Comparison of ENCODE assay signal across 16 cellular contexts in genomic region chr13:97974773-97975172, GRCh38. TPM values are rescaled to one million over a fixed set of nuclear protein-coding genes. Genes with fewer than 3 reads are reported as not detected.
A peak's percentile ranks its signal among the peaks of the same experiment; 100 is the strongest.
DNase-seq lines count a peak whose midpoint lies in the region; ATAC-seq, FAIRE-seq and TF ChIP-seq lines count a peak whose summit lies in the region.
"Had no signal": no experiment of that assay in that cellular context is flagged by ENCODE, and none has a peak within 500 bp of the region (broad histone marks: within the 10 kb centered on the region; RNA-seq: fewer than 3 reads in every experiment).

No MANE protein-coding gene starts in this region.

- WGBS in psoas muscle, 3 donors = 52 to 62% (median 56%) methylated on average over 2 of the region's 2 CpGs

- H4K20me1 ChIP-seq in astrocyte (ENCODE audit: insufficient read depth, low read length) (no peaks in the 10 kb centered on the region), MM.1S (ENCODE audit: insufficient read depth, low read length) (peaks cover 11% of the 10 kb centered on the region; the same call in 1 of the 2 replicates)

- H3K4me1 Mint-ChIP-seq in T-helper 1 cell treated with Interleukin-12 subunit alpha and Interleukin-12 subunit beta and Interleukin-4 antibody, amounts not matched to agents 30 μg/mL and 1 μg/mL, for 36 hours (ENCODE audit: low read depth) = peaks cover 22% of the 10 kb centered on the region
- peaks cover 5% of the 10 kb centered on the region for H3K4me1 Mint-ChIP-seq in astrocyte (ENCODE audit: low read depth, unreplicated experiment)
- H3K4me1 Mint-ChIP-seq in naive thymus-derived CD8-positive, alpha-beta T cell = peaks cover 14 to 31% (median 31%) of the 10 kb centered on the region in 4 donors

- H3F3A ChIP-seq in MM.1S (ENCODE audit: insufficient read depth, low read length) = peaks cover 9% of the 10 kb centered on the region

- no peak for DNase-seq in T-helper 1 cell
- peak; percentile 7 for DNase-seq in M059J (ENCODE audit: low read depth)
- DNase-seq in astrocyte (ENCODE audit: low read depth) = no peak
- DNase-seq in naive thymus-derived CD8-positive, alpha-beta T cell = no peak
- DNase-seq in MM.1S = no peak
- DNase-seq in psoas muscle = no peak
- DNase-seq in LoVo (ENCODE audit: low spot score) = no peak
- DNase-seq: heart left ventricle, left ventricle myocardium superior, NCI-H1694, NCI-H748 treated with DMSO at 0.1 percent for 48 hours, upper lobe of left lung had no signal

- H3K79me2 ChIP-seq in astrocyte (ENCODE audit: insufficient read depth, low read length) (peaks cover 32% of the 10 kb centered on the region), MM.1S (ENCODE audit: low read length) (peaks cover 30% of the 10 kb centered on the region)

- H2AFZ ChIP-seq in astrocyte (ENCODE audit: low read depth, low read length) (no peak overlapping the region), MM.1S (ENCODE audit: low read length) (no peak overlapping the region)

- ATAC-seq in naive thymus-derived CD8-positive, alpha-beta T cell = no peak
- ATAC-seq in psoas muscle = no peak
- ATAC-seq: heart left ventricle, left ventricle myocardium superior, Right ventricle myocardium inferior had no signal

- H3K36me3 Mint-ChIP-seq in T-helper 1 cell treated with Interleukin-12 subunit alpha and Interleukin-12 subunit beta and Interleukin-4 antibody, amounts not matched to agents 30 μg/mL and 1 μg/mL, for 36 hours (ENCODE audit: low read depth) = no peaks in the 10 kb centered on the region
- peaks cover 3% of the 10 kb centered on the region for H3K36me3 Mint-ChIP-seq in astrocyte (ENCODE audit: low read depth, unreplicated experiment)
- no peaks in the 10 kb centered on the region for H3K36me3 Mint-ChIP-seq in naive thymus-derived CD8-positive, alpha-beta T cell

- no peaks in the 10 kb centered on the region for H3K36me3 ChIP-seq in astrocyte (ENCODE audit: insufficient read depth, low read length)
- H3K36me3 ChIP-seq in MM.1S (replicated peaks; ENCODE audit: insufficient read depth, low read length) = no peaks in the 10 kb centered on the region
- no peaks in the 10 kb centered on the region for H3K36me3 ChIP-seq in psoas muscle (ENCODE audit: insufficient read depth in 1 of 2, low read depth in 1 of 2)
- H3K36me3 ChIP-seq: heart left ventricle, ovary, upper lobe of left lung had no signal

- POLR2A ChIA-PET in naive thymus-derived CD8-positive, alpha-beta T cell (lab: Charles Lee) = interaction anchor here (0.9 kb wide), 1 partner anchor 542 kb away, joined by 3 read pairs; no protein-coding TSS in a partner anchor

- H3K4me2 ChIP-seq in astrocyte (ENCODE audit: low read length) = no peak overlapping the region
- no peak overlapping the region for H3K4me2 ChIP-seq in MM.1S (ENCODE audit: low read depth, low read length)

- peak overlapping the region; percentile 10 for H3K4me3 Mint-ChIP-seq in T-helper 1 cell treated with Interleukin-12 subunit alpha and Interleukin-12 subunit beta and Interleukin-4 antibody, amounts not matched to agents 30 μg/mL and 1 μg/mL, for 36 hours
- H3K4me3 Mint-ChIP-seq in astrocyte (ENCODE audit: unreplicated experiment) = peak overlapping the region; percentile 46
- H3K4me3 Mint-ChIP-seq in naive thymus-derived CD8-positive, alpha-beta T cell = peak overlapping the region in 9 of 10 donors; percentile 38 to 91 (median 67)

- H3K27ac Mint-ChIP-seq in T-helper 1 cell treated with Interleukin-12 subunit alpha and Interleukin-12 subunit beta and Interleukin-4 antibody, amounts not matched to agents 30 μg/mL and 1 μg/mL, for 36 hours = no peak overlapping the region
- H3K27ac Mint-ChIP-seq in astrocyte (ENCODE audit: unreplicated experiment) = no peak overlapping the region
- peak overlapping the region in 7 of 10 donors; percentile 25 to 97 (median 65) for H3K27ac Mint-ChIP-seq in naive thymus-derived CD8-positive, alpha-beta T cell

- H3K9ac ChIP-seq in astrocyte (ENCODE audit: low read length) (no peak overlapping the region), MM.1S (ENCODE audit: low read length) (no peak overlapping the region)

- intact Hi-C loops in psoas muscle (cut with DNase I) = loop anchor here (5.0 kb wide), 2 partner anchors 117 to 938 kb away; no protein-coding TSS in a partner anchor

- no peak for TF ChIP-seq CTCF in astrocyte (IDR thresholded peaks at IDR 0.05; ENCODE audit: insufficient read depth, low read depth, low read length)
- TF ChIP-seq CTCF in MM.1S (IDR thresholded peaks at IDR 0.05; ENCODE audit: low read length) = no peak
- no peak for TF ChIP-seq CTCF in psoas muscle (IDR thresholded peaks at IDR 0.05)

- H3K4me1 ChIP-seq in astrocyte (ENCODE audit: insufficient read depth, low read length) (peaks cover 24% of the 10 kb centered on the region), MM.1S (ENCODE audit: low read length) (peaks cover 9% of the 10 kb centered on the region; the same call in 1 of the 2 replicates), psoas muscle (peaks cover 29% of the 10 kb centered on the region)

- peaks cover 6% of the 10 kb centered on the region for H3K27me3 Mint-ChIP-seq in T-helper 1 cell treated with Interleukin-12 subunit alpha and Interleukin-12 subunit beta and Interleukin-4 antibody, amounts not matched to agents 30 μg/mL and 1 μg/mL, for 36 hours (ENCODE audit: low read depth)
- no peaks in the 10 kb centered on the region for H3K27me3 Mint-ChIP-seq in astrocyte (ENCODE audit: low read depth, unreplicated experiment)
- peaks cover 0 to 1% (median 0%) of the 10 kb centered on the region in 5 donors for H3K27me3 Mint-ChIP-seq in naive thymus-derived CD8-positive, alpha-beta T cell

- FAIRE-seq in astrocyte (lab: Jason Lieb, UNC) = no peak
- FAIRE-seq: D721Med had no signal

- H3K9me3 Mint-ChIP-seq in T-helper 1 cell treated with Interleukin-12 subunit alpha and Interleukin-12 subunit beta and Interleukin-4 antibody, amounts not matched to agents 30 μg/mL and 1 μg/mL, for 36 hours = no peaks in the 10 kb centered on the region
- H3K9me3 Mint-ChIP-seq in astrocyte (ENCODE audit: unreplicated experiment) = no peaks in the 10 kb centered on the region
- H3K9me3 Mint-ChIP-seq in naive thymus-derived CD8-positive, alpha-beta T cell = no peaks in the 10 kb centered on the region

- H3K27me3 ChIP-seq in astrocyte (ENCODE audit: insufficient read depth, low read length) = no peaks in the 10 kb centered on the region
- H3K27me3 ChIP-seq in MM.1S (replicated peaks; ENCODE audit: insufficient read depth, low read length) = no peaks in the 10 kb centered on the region
- no peaks in the 10 kb centered on the region for H3K27me3 ChIP-seq in psoas muscle (ENCODE audit: insufficient read depth in 3 of 3, low read length in 2 of 3)
- H3K27me3 ChIP-seq: heart left ventricle, ovary, upper lobe of left lung had no signal

- H3K9me2 ChIP-seq in MM.1S (replicated peaks; ENCODE audit: insufficient read depth, low read length) = no peaks in the 10 kb centered on the region

- no peaks in the 10 kb centered on the region for H3K9me3 ChIP-seq in astrocyte (ENCODE audit: insufficient read depth, low read depth, low read length)
- no peaks in the 10 kb centered on the region for H3K9me3 ChIP-seq in MM.1S (replicated peaks; ENCODE audit: insufficient read depth, low read length)
- H3K9me3 ChIP-seq in psoas muscle = no peaks in the 10 kb centered on the region
- H3K9me3 ChIP-seq: heart left ventricle, ovary, upper lobe of left lung had no signal

- H3K27ac ChIP-seq in astrocyte (ENCODE audit: low read depth, low read length) = no peak overlapping the region
- no peak overlapping the region for H3K27ac ChIP-seq in MM.1S (ENCODE audit: low read length)
- no peak overlapping the region for H3K27ac ChIP-seq in psoas muscle

- H3K4me3 ChIP-seq in astrocyte (ENCODE audit: insufficient read depth, low read depth, low read length) (no peak overlapping the region), MM.1S (ENCODE audit: low read length) (no peak overlapping the region), psoas muscle (no peak overlapping the region)

RNA-seq across cellular contexts. Expression of gene IPO5, which starts 21.3 kb away (rescaled TPM):
- total RNA-seq in M059J (2014; rRNA removed; shearing (Covaris generic)) = 77.3 and 98.2 TPM in 2 replicates
- total RNA-seq in astrocyte = 137 and 154 TPM in 2 replicates
- 10 to 100 TPM; 86.5 to 94.1 TPM for total RNA-seq in naive thymus-derived CD8-positive, alpha-beta T cell
- polyA plus RNA-seq in naive thymus-derived CD8-positive, alpha-beta T cell = 10 to 100 TPM; 33.1 to 38.8 (median 37.1) TPM
- 100 to 1,000 TPM; 153 to 186 (median 167) TPM for total RNA-seq in psoas muscle
- polyA plus RNA-seq in psoas muscle = 100 to 1,000 TPM in 1 of 3 donors, 10 to 100 TPM in 2; 60.6 to 139 (median 75.0) TPM

Comparison
In these comparisons a context has a peak if more than half of its experiments do, and no peak if none do; other contexts are left out.
1. H3K27ac Mint-ChIP-seq: peak in naive thymus-derived CD8-positive, alpha-beta T cell (7 of 10); none in T-helper 1 cell treated with Interleukin-12 subunit alpha and Interleukin-12 subunit beta and Interleukin-4 antibody, amounts not matched to agents 30 μg/mL and 1 μg/mL, for 36 hours (single experiment) and astrocyte (single experiment).
2. H3K4me3 Mint-ChIP-seq: peak in every context shown above with its lines; median percentile 67 in naive thymus-derived CD8-positive, alpha-beta T cell; 46 in astrocyte; 10 in T-helper 1 cell treated with Interleukin-12 subunit alpha and Interleukin-12 subunit beta and Interleukin-4 antibody, amounts not matched to agents 30 μg/mL and 1 μg/mL, for 36 hours.